Comparison of ENCODE assay signal across 1 cellular context in the genomic region with DNA sequence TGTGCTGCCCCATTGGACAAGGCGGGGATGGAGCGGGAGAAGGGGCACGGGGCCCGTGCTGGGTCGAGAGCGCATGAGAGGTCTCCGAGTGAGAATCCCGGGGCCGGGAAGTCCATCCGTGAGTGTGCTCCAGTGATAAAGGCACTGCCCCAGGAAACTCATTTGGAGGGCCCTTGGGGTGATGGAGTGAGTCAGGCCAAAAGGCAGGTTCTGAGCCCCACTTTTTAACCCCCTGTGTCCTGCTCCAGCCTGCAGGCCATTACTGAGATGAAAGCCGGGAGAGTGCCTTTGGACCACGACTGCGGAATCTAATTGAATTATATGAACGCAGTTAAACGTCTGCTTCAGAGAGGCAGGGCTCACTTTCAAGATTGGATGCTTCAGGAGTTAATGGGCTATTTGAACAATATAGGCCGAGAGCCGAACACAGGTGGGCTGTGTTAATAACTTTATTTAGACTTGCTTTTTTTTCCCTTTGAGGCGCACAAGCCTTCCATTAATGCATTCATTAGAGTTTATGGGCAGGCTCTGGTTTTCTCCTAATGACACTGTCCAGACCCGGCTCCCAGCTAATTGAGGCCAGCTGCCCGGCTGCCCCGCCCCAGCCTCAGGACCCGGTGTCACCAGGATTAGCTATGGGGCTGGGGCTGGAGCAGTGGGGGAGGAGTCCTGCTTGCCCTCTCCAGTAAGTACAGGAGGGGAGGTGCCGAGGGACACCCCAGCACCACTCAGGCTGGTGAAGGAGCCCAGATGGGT.
TF ChIP-seq lines count a peak whose summit lies in the region.

No MANE protein-coding gene starts in this region.

TF ChIP-seq in HepG2, 621 proteins besides CTCF, POLR2A, EP300 and RAD21 (continued from another document):
- no peak for TF ChIP-seq ZNF407 (CRISPR knock-in tag; IDR thresholded peaks at IDR 0.05; ENCODE audit: not compliant biosample characterization)
- no peak for TF ChIP-seq ZNF460 (CRISPR knock-in tag; IDR thresholded peaks at IDR 0.05; ENCODE audit: borderline replicate concordance)
- no peak for TF ChIP-seq ZHX2 (IDR thresholded peaks at IDR 0.05; ENCODE audit: low read depth)
- no peak for TF ChIP-seq ZHX2 (CRISPR knock-in tag; IDR thresholded peaks at IDR 0.05; ENCODE audit: borderline replicate concordance)
- no peak for TF ChIP-seq ZNF562 (CRISPR knock-in tag; IDR thresholded peaks at IDR 0.05; ENCODE audit: borderline replicate concordance)
- no peak for TF ChIP-seq ZNF547 (CRISPR knock-in tag; IDR thresholded peaks at IDR 0.05)
- no peak for TF ChIP-seq HMGXB3 (CRISPR knock-in tag; IDR thresholded peaks at IDR 0.05; ENCODE audit: borderline replicate concordance)
- no peak for TF ChIP-seq ZNF496 (CRISPR knock-in tag; IDR thresholded peaks at IDR 0.05; ENCODE audit: insufficient replicate concordance)
- TF ChIP-seq SP5 (CRISPR knock-in tag; IDR thresholded peaks at IDR 0.05; ENCODE audit: borderline replicate concordance, low read depth), result no peak
